In the genomic region with DNA sequence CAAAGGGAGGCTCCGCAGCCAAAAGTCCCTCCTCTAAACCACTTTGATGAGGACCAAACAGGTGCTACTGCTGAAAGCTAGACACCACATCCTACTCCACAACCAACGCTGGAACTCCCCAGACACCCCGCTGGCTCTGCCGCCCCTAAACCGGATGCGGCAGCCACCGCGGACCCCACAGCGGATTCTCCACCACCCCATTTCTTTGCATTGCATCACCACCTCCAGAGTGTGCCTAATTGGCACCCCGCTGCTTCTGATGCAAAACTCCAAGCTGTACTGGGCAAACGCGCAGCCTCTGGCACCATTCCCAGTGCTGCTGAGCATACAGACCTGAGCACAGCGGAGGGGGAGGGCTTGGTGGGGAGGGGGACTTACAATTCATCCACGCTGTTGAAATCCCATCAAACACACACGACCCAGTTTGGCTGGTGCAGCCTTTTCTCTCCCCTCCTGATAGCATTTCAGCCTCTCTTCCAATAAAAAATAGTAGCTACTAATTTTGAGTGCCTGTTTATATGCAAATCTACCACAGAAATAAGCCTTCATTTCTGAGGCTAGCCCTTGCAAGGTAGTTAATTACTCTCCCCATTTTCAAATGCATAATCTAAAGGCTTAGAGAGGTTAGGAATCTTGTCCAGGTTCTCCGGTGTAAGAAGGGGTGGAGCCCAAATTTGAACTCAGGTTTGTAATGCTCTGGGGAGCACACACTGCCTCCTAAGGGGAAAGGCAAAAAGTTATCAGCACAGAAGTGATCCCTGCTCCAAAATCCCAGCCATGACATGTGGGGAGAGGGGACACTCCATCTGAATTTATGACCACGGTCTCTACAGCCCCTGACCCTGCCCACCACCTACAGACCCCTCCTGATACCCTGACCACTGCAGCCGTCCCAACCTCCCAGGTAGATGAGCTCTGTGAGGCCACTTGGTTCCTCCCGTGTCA, we compare ENCODE assay signal across 1 cellular context.
TF ChIP-seq lines count a peak whose summit lies in the region.

No MANE protein-coding gene starts in this region.

TF ChIP-seq in GM23338, 12 proteins besides CTCF, POLR2A, EP300 and RAD21:
- TF ChIP-seq REST (IDR thresholded peaks at IDR 0.05; ENCODE audit: unreplicated experiment) = no peak
- TF ChIP-seq NANOG (IDR thresholded peaks at IDR 0.05; ENCODE audit: borderline replicate concordance) = peak; percentile 67
- peak; percentile 56 for TF ChIP-seq POLR2AphosphoS5 (IDR thresholded peaks at IDR 0.05; ENCODE audit: low read depth)
- TF ChIP-seq CREB1 (CRISPR knock-in tag; IDR thresholded peaks at IDR 0.05; ENCODE audit: low read depth) = peak; percentile 40; the same call in 1 of the 2 replicates
- TF ChIP-seq, protein P1, sequence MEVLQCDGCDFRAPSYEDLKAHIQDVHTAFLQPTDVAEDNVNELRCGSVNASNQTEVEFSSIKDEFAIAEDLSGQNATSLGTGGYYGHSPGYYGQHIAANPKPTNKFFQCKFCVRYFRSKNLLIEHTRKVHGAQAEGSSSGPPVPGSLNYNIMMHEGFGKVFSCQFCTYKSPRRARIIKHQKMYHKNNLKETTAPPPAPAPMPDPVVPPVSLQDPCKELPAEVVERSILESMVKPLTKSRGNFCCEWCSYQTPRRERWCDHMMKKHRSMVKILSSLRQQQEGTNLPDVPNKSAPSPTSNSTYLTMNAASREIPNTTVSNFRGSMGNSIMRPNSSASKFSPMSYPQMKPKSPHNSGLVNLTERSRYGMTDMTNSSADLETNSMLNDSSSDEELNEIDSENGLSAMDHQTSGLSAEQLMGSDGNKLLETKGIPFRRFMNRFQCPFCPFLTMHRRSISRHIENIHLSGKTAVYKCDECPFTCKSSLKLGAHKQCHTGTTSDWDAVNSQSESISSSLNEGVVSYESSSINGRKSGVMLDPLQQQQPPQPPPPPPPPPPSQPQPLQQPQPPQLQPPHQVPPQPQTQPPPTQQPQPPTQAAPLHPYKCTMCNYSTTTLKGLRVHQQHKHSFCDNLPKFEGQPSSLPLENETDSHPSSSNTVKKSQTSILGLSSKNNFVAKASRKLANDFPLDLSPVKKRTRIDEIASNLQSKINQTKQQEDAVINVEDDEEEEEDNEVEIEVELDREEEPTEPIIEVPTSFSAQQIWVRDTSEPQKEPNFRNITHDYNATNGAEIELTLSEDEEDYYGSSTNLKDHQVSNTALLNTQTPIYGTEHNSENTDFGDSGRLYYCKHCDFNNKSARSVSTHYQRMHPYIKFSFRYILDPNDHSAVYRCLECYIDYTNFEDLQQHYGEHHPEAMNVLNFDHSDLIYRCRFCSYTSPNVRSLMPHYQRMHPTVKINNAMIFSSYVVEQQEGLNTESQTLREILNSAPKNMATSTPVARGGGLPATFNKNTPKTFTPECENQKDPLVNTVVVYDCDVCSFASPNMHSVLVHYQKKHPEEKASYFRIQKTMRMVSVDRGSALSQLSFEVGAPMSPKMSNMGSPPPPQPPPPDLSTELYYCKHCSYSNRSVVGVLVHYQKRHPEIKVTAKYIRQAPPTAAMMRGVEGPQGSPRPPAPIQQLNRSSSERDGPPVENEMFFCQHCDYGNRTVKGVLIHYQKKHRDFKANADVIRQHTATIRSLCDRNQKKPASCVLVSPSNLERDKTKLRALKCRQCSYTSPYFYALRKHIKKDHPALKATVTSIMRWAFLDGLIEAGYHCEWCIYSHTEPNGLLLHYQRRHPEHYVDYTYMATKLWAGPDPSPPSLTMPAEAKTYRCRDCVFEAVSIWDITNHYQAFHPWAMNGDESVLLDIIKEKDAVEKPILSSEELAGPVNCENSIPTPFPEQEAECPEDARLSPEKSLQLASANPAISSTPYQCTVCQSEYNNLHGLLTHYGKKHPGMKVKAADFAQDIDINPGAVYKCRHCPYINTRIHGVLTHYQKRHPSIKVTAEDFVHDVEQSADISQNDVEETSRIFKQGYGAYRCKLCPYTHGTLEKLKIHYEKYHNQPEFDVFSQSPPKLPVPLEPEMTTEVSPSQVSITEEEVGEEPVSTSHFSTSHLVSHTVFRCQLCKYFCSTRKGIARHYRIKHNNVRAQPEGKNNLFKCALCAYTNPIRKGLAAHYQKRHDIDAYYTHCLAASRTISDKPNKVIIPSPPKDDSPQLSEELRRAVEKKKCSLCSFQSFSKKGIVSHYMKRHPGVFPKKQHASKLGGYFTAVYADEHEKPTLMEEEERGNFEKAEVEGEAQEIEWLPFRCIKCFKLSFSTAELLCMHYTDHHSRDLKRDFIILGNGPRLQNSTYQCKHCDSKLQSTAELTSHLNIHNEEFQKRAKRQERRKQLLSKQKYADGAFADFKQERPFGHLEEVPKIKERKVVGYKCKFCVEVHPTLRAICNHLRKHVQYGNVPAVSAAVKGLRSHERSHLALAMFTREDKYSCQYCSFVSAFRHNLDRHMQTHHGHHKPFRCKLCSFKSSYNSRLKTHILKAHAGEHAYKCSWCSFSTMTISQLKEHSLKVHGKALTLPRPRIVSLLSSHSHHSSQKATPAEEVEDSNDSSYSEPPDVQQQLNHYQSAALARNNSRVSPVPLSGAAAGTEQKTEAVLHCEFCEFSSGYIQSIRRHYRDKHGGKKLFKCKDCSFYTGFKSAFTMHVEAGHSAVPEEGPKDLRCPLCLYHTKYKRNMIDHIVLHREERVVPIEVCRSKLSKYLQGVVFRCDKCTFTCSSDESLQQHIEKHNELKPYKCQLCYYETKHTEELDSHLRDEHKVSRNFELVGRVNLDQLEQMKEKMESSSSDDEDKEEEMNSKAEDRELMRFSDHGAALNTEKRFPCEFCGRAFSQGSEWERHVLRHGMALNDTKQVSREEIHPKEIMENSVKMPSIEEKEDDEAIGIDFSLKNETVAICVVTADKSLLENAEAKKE (CRISPR knock-in tag; IDR thresholded peaks at IDR 0.05) = no peak
- TF ChIP-seq, protein P2, sequence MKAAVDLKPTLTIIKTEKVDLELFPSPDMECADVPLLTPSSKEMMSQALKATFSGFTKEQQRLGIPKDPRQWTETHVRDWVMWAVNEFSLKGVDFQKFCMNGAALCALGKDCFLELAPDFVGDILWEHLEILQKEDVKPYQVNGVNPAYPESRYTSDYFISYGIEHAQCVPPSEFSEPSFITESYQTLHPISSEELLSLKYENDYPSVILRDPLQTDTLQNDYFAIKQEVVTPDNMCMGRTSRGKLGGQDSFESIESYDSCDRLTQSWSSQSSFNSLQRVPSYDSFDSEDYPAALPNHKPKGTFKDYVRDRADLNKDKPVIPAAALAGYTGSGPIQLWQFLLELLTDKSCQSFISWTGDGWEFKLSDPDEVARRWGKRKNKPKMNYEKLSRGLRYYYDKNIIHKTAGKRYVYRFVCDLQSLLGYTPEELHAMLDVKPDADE (IDR thresholded peaks at IDR 0.05) = peak; percentile 59; the same call in 1 of the 2 replicates
